1 cellular context compared by ENCODE assay signal in the genomic region with DNA sequence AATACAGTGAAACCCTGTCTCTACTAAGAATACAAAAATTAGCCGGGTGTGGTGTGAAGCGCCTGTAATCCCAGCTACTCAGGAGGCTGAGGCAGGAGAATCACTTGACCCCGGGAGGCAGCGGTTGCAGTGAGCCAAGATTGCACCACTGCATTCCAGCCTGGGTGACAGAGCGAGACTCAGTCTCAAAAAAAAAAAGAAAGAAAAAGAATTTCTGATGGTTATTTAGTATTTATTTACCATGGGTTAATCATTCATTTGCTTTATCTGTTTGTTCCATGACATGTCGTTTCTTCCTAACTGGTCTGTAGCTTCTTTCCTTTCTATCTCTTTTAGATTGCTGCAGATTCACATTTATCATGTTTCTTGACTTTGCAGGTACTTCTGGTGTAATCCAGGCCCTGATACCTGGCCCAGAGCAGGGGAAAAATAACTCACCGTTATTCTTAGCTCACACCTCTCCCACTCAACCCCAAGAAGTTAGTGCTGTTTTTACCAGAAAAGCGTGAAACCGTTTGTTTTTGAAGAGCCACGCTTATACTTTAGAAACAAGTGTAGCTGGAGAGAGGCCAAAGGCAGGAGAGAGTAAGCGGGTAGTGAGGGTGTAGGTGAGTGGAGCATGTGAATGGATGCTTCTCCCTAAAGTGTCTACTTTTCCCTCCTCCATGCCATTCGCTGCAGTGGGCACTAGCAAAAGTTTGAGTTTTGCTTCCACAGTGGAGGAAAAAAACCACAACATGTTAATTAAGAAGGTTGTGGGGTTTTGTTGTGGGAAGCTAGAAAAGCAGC.
TF ChIP-seq lines count a peak whose summit lies in the region.

No MANE protein-coding gene starts in this region.

TF ChIP-seq in HepG2, 621 proteins besides CTCF, POLR2A, EP300 and RAD21 (continued from another document and continues in another):
- TF ChIP-seq NFE2L2 (IDR thresholded peaks at IDR 0.05; ENCODE audit: low read length), result no peak
- TF ChIP-seq, protein P1, sequence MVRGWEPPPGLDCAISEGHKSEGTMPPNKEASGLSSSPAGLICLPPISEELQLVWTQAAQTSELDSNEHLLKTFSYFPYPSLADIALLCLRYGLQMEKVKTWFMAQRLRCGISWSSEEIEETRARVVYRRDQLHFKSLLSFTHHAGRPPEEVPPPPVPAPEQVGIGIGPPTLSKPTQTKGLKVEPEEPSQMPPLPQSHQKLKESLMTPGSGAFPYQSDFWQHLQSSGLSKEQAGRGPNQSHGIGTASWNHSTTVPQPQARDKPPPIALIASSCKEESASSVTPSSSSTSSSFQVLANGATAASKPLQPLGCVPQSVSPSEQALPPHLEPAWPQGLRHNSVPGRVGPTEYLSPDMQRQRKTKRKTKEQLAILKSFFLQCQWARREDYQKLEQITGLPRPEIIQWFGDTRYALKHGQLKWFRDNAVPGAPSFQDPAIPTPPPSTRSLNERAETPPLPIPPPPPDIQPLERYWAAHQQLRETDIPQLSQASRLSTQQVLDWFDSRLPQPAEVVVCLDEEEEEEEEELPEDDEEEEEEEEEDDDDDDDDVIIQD (CRISPR knock-in tag; IDR thresholded peaks at IDR 0.05; ENCODE audit: low read depth), result peak; percentile 12; the same call in 1 of the 2 replicates
- TF ChIP-seq, protein P2, sequence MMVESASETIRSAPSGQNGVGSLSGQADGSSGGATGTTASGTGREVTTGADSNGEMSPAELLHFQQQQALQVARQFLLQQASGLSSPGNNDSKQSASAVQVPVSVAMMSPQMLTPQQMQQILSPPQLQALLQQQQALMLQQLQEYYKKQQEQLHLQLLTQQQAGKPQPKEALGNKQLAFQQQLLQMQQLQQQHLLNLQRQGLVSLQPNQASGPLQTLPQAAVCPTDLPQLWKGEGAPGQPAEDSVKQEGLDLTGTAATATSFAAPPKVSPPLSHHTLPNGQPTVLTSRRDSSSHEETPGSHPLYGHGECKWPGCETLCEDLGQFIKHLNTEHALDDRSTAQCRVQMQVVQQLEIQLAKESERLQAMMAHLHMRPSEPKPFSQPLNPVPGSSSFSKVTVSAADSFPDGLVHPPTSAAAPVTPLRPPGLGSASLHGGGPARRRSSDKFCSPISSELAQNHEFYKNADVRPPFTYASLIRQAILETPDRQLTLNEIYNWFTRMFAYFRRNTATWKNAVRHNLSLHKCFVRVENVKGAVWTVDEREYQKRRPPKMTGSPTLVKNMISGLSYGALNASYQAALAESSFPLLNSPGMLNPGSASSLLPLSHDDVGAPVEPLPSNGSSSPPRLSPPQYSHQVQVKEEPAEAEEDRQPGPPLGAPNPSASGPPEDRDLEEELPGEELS (CRISPR knock-in tag; IDR thresholded peaks at IDR 0.05), result peak; percentile 55; the same call in 1 of the 2 replicates
- TF ChIP-seq ZNF333 (CRISPR knock-in tag; IDR thresholded peaks at IDR 0.05; ENCODE audit: borderline replicate concordance), result no peak
- TF ChIP-seq, protein P3, sequence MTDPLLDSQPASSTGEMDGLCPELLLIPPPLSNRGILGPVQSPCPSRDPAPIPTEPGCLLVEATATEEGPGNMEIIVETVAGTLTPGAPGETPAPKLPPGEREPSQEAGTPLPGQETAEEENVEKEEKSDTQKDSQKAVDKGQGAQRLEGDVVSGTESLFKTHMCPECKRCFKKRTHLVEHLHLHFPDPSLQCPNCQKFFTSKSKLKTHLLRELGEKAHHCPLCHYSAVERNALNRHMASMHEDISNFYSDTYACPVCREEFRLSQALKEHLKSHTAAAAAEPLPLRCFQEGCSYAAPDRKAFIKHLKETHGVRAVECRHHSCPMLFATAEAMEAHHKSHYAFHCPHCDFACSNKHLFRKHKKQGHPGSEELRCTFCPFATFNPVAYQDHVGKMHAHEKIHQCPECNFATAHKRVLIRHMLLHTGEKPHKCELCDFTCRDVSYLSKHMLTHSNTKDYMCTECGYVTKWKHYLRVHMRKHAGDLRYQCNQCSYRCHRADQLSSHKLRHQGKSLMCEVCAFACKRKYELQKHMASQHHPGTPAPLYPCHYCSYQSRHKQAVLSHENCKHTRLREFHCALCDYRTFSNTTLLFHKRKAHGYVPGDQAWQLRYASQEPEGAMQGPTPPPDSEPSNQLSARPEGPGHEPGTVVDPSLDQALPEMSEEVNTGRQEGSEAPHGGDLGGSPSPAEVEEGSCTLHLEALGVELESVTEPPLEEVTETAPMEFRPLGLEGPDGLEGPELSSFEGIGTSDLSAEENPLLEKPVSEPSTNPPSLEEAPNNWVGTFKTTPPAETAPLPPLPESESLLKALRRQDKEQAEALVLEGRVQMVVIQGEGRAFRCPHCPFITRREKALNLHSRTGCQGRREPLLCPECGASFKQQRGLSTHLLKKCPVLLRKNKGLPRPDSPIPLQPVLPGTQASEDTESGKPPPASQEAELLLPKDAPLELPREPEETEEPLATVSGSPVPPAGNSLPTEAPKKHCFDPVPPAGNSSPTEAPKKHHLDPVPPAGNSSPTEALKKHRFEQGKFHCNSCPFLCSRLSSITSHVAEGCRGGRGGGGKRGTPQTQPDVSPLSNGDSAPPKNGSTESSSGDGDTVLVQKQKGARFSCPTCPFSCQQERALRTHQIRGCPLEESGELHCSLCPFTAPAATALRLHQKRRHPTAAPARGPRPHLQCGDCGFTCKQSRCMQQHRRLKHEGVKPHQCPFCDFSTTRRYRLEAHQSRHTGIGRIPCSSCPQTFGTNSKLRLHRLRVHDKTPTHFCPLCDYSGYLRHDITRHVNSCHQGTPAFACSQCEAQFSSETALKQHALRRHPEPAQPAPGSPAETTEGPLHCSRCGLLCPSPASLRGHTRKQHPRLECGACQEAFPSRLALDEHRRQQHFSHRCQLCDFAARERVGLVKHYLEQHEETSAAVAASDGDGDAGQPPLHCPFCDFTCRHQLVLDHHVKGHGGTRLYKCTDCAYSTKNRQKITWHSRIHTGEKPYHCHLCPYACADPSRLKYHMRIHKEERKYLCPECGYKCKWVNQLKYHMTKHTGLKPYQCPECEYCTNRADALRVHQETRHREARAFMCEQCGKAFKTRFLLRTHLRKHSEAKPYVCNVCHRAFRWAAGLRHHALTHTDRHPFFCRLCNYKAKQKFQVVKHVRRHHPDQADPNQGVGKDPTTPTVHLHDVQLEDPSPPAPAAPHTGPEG (CRISPR knock-in tag; IDR thresholded peaks at IDR 0.05), result no peak
- no peak for TF ChIP-seq RORA (CRISPR knock-in tag; IDR thresholded peaks at IDR 0.05)
- TF ChIP-seq, protein P4, sequence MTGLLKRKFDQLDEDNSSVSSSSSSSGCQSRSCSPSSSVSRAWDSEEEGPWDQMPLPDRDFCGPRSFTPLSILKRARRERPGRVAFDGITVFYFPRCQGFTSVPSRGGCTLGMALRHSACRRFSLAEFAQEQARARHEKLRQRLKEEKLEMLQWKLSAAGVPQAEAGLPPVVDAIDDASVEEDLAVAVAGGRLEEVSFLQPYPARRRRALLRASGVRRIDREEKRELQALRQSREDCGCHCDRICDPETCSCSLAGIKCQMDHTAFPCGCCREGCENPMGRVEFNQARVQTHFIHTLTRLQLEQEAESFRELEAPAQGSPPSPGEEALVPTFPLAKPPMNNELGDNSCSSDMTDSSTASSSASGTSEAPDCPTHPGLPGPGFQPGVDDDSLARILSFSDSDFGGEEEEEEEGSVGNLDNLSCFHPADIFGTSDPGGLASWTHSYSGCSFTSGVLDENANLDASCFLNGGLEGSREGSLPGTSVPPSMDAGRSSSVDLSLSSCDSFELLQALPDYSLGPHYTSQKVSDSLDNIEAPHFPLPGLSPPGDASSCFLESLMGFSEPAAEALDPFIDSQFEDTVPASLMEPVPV (CRISPR knock-in tag; IDR thresholded peaks at IDR 0.05), result no peak
- peak; percentile 35; the same call in 1 of the 2 replicates for TF ChIP-seq PHF21A (CRISPR knock-in tag; IDR thresholded peaks at IDR 0.05)
- TF ChIP-seq CEBPG (CRISPR knock-in tag; IDR thresholded peaks at IDR 0.05), result peak; percentile 86
- no peak for TF ChIP-seq CHD4 (IDR thresholded peaks at IDR 0.05; ENCODE audit: borderline replicate concordance, low read length)
- TF ChIP-seq SIN3B (IDR thresholded peaks at IDR 0.05; ENCODE audit: low read length), result no peak
- TF ChIP-seq NCOA2 (CRISPR knock-in tag; IDR thresholded peaks at IDR 0.05), result peak; percentile 42; the same call in 1 of the 2 replicates
- no peak for TF ChIP-seq JUND (CRISPR knock-in tag; IDR thresholded peaks at IDR 0.05)
- no peak for TF ChIP-seq ZNF263 (CRISPR knock-in tag; IDR thresholded peaks at IDR 0.05)
- no peak for TF ChIP-seq ZNF607 (CRISPR knock-in tag; IDR thresholded peaks at IDR 0.05; ENCODE audit: borderline replicate concordance)
- no peak for TF ChIP-seq HIVEP1 (CRISPR knock-in tag; IDR thresholded peaks at IDR 0.05)
- no peak for TF ChIP-seq PTBP1 (IDR thresholded peaks at IDR 0.05; ENCODE audit: low read depth, low read length, poor library complexity, severe bottlenecking)
- no peak for TF ChIP-seq MIER2 (CRISPR knock-in tag; IDR thresholded peaks at IDR 0.05)
- TF ChIP-seq, protein P5, sequence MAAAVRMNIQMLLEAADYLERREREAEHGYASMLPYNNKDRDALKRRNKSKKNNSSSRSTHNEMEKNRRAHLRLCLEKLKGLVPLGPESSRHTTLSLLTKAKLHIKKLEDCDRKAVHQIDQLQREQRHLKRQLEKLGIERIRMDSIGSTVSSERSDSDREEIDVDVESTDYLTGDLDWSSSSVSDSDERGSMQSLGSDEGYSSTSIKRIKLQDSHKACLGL (CRISPR knock-in tag; IDR thresholded peaks at IDR 0.05), result no peak
- TF ChIP-seq RBM39 (IDR thresholded peaks at IDR 0.05; ENCODE audit: low read depth, low read length, poor library complexity, severe bottlenecking), result no peak
- no peak for TF ChIP-seq KDM1A (CRISPR knock-in tag; IDR thresholded peaks at IDR 0.05)
- TF ChIP-seq SALL2 (CRISPR knock-in tag; IDR thresholded peaks at IDR 0.05), result 0 out of 2 replicates have a peak, but pooled peaks have one; percentile 55
- TF ChIP-seq GTF3A (CRISPR knock-in tag; conservative IDR thresholded peaks at IDR 0.05), result no peak
- TF ChIP-seq HNF4A (CRISPR knock-in tag; IDR thresholded peaks at IDR 0.05), result no peak
- TF ChIP-seq ZNF468 (CRISPR knock-in tag; IDR thresholded peaks at IDR 0.05), result no peak
- TF ChIP-seq, protein P6, sequence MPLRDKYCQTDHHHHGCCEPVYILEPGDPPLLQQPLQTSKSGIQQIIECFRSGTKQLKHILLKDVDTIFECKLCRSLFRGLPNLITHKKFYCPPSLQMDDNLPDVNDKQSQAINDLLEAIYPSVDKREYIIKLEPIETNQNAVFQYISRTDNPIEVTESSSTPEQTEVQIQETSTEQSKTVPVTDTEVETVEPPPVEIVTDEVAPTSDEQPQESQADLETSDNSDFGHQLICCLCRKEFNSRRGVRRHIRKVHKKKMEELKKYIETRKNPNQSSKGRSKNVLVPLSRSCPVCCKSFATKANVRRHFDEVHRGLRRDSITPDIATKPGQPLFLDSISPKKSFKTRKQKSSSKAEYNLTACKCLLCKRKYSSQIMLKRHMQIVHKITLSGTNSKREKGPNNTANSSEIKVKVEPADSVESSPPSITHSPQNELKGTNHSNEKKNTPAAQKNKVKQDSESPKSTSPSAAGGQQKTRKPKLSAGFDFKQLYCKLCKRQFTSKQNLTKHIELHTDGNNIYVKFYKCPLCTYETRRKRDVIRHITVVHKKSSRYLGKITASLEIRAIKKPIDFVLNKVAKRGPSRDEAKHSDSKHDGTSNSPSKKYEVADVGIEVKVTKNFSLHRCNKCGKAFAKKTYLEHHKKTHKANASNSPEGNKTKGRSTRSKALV (CRISPR knock-in tag; IDR thresholded peaks at IDR 0.05), result no peak
- TF ChIP-seq ZNF775 (CRISPR knock-in tag; IDR thresholded peaks at IDR 0.05; ENCODE audit: borderline replicate concordance), result no peak
- TF ChIP-seq NCOA5 (CRISPR knock-in tag; IDR thresholded peaks at IDR 0.05), result no peak
- no peak for TF ChIP-seq TBX3 (IDR thresholded peaks at IDR 0.05; ENCODE audit: borderline replicate concordance)
- no peak for TF ChIP-seq HOXA3 (CRISPR knock-in tag; IDR thresholded peaks at IDR 0.05)
- TF ChIP-seq ZNF496 (CRISPR knock-in tag; IDR thresholded peaks at IDR 0.05; ENCODE audit: insufficient replicate concordance), result no peak
- TF ChIP-seq GABPB1 (CRISPR knock-in tag; IDR thresholded peaks at IDR 0.05), result no peak
- TF ChIP-seq, protein P7, sequence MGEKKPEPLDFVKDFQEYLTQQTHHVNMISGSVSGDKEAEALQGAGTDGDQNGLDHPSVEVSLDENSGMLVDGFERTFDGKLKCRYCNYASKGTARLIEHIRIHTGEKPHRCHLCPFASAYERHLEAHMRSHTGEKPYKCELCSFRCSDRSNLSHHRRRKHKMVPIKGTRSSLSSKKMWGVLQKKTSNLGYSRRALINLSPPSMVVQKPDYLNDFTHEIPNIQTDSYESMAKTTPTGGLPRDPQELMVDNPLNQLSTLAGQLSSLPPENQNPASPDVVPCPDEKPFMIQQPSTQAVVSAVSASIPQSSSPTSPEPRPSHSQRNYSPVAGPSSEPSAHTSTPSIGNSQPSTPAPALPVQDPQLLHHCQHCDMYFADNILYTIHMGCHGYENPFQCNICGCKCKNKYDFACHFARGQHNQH (CRISPR knock-in tag; IDR thresholded peaks at IDR 0.05), result no peak
- TF ChIP-seq, protein P8, sequence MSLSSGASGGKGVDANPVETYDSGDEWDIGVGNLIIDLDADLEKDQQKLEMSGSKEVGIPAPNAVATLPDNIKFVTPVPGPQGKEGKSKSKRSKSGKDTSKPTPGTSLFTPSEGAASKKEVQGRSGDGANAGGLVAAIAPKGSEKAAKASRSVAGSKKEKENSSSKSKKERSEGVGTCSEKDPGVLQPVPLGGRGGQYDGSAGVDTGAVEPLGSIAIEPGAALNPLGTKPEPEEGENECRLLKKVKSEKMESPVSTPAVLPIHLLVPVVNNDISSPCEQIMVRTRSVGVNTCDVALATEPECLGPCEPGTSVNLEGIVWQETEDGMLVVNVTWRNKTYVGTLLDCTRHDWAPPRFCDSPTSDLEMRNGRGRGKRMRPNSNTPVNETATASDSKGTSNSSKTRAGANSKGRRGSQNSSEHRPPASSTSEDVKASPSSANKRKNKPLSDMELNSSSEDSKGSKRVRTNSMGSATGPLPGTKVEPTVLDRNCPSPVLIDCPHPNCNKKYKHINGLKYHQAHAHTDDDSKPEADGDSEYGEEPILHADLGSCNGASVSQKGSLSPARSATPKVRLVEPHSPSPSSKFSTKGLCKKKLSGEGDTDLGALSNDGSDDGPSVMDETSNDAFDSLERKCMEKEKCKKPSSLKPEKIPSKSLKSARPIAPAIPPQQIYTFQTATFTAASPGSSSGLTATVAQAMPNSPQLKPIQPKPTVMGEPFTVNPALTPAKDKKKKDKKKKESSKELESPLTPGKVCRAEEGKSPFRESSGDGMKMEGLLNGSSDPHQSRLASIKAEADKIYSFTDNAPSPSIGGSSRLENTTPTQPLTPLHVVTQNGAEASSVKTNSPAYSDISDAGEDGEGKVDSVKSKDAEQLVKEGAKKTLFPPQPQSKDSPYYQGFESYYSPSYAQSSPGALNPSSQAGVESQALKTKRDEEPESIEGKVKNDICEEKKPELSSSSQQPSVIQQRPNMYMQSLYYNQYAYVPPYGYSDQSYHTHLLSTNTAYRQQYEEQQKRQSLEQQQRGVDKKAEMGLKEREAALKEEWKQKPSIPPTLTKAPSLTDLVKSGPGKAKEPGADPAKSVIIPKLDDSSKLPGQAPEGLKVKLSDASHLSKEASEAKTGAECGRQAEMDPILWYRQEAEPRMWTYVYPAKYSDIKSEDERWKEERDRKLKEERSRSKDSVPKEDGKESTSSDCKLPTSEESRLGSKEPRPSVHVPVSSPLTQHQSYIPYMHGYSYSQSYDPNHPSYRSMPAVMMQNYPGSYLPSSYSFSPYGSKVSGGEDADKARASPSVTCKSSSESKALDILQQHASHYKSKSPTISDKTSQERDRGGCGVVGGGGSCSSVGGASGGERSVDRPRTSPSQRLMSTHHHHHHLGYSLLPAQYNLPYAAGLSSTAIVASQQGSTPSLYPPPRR (CRISPR knock-in tag; IDR thresholded peaks at IDR 0.05; ENCODE audit: borderline replicate concordance), result no peak
- TF ChIP-seq TBX2 (CRISPR knock-in tag; IDR thresholded peaks at IDR 0.05; ENCODE audit: borderline replicate concordance), result no peak
